In the genomic region with DNA sequence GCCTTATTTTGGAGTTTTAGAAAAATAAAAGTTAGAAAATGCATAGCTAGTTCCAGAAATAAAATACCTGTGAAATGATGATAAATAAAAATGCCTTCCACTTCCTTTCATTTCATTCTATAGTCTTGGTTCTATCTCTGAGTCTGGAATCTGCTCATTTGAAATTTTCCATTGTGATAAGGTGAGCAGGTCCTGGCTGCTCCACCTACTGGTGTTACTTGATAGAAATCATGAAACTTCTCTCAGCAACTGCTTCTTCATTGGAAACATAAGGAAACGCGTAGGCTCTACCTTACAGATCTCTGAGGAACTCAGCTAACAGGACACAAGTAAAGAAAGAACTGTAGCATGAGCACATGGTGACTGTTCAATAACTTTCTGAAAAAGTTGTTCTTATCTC, we compare ENCODE assay signal across 1 cellular context.
TF ChIP-seq lines count a peak whose summit lies in the region.

No MANE protein-coding gene starts in this region.

TF ChIP-seq in IMR-90, 13 proteins besides CTCF, POLR2A, EP300 and RAD21 (continued from another document):
- no peak for TF ChIP-seq ELK1 (IDR thresholded peaks at IDR 0.05; ENCODE audit: borderline replicate concordance, low read depth, low read length)
- no peak for TF ChIP-seq MAZ (IDR thresholded peaks at IDR 0.05; ENCODE audit: borderline replicate concordance, low read depth, low read length)
TF ChIP-seq in IMR-90: peak in this region for 0.
